In the genomic region with DNA sequence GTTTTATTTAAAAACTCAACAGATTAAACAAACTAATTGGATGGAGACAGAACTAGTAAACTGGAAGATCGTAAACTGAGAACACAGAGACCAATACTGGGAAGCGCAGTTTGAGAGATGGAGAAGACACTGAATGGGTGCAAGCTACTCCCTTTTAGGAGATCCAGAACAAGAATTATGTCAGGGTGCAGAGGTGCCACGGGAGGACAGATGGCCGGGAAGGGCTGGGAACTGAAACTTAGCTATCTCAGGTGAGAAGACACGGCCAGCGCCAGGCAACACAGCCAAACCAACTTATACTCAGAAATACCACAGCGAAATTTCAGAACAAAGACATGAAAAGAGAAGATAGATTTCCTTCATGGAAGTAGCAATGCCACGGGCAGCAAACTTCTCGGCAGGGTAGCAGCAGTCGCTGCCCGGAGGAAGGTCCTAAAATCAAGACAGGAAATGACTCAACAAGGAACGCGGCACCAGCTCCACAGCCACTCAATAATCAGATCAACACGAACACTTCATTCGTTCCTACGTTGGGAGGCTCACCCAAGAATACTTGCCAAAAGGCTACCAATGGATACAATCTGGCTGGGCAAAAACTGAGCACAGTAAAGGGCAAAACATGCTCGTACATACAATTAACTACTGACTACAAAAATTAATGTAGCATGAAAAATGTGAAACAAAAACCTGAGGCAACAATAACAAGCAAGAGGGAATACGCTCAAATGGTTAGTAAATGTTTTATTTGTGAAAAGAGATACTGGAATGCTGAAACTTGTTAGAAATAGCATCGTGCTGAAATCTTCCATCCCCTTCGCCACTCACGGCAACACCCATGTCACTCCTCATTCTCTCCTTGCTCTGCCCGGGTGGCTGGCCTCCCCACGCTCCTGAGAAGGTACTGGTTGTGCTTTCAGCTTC, we compare ENCODE assay signal across 8 cellular contexts. TPM values are rescaled to one million over a fixed set of nuclear protein-coding genes. Genes with fewer than 3 reads are reported as not detected.
DNase-seq lines count a peak whose midpoint lies in the region; TF ChIP-seq lines count a peak whose summit lies in the region.

No MANE protein-coding gene starts in this region.

- peaks cover 27% of the 10 kb centered on the region for H3K36me3 Mint-ChIP-seq in MCF 10A (ENCODE audit: insufficient read depth, unreplicated experiment)

- H3K9me3 Mint-ChIP-seq in MCF 10A (ENCODE audit: unreplicated experiment): no peaks in the 10 kb centered on the region

- H3K27ac ChIP-seq in OCI-LY1 (ENCODE audit: low read depth, low read length, poor library complexity, severe bottlenecking) (peak overlapping the region; percentile 26), muscle layer of colon (ENCODE audit: low read depth, low read length) (peak overlapping the region; percentile 29)

- TF ChIP-seq CTCF in OCI-LY1 (IDR thresholded peaks at IDR 0.05; ENCODE audit: low read length) (no peak), MCF 10A (IDR thresholded peaks at IDR 0.05; ENCODE audit: unreplicated experiment) (no peak)

- H3K9ac ChIP-seq in OCI-LY1 (ENCODE audit: low read length): peak overlapping the region; percentile 86
- H3K9ac ChIP-seq in muscle layer of colon (ENCODE audit: low read length): peak overlapping the region; percentile 6

- DNase-seq in activated CD4-positive, alpha-beta T cell treated with anti-CD3 and anti-CD28 coated beads for 48 hours: peak; percentile 54
- no peak for DNase-seq in activated CD4-positive, alpha-beta T cell treated with anti-CD3 and anti-CD28 coated beads, Interleukin-2, amount 50 U/mL, for 4 hours
- peak; percentile 71 for DNase-seq in MCF 10A (ENCODE audit: unreplicated experiment)
- no peak for DNase-seq in HK-2 (ENCODE audit: unreplicated experiment)
- no peak for DNase-seq in central memory CD4-positive, alpha-beta T cell
- DNase-seq in ecto neural progenitor cell (ENCODE audit: low spot score): no peak

- CTCF ChIA-PET in MCF 10A (lab: Yijun Ruan, JAX): interaction anchor here (0.6 to 2.0 kb wide), 3 partner anchors 19 to 363 kb away, joined by 3 to 8 read pairs (median 4); no protein-coding TSS in a partner anchor

- no peaks in the 10 kb centered on the region for H3K9me3 ChIP-seq in OCI-LY1 (ENCODE audit: low read length)
- H3K9me3 ChIP-seq in muscle layer of colon (ENCODE audit: low read length): no peaks in the 10 kb centered on the region

- peak overlapping the region; percentile 85 for H3K27ac Mint-ChIP-seq in MCF 10A (ENCODE audit: low read depth, unreplicated experiment)

- H3K36me3 ChIP-seq in OCI-LY1 (ENCODE audit: insufficient read depth, low read length): peaks cover 27% of the 10 kb centered on the region
- H3K36me3 ChIP-seq in muscle layer of colon (ENCODE audit: insufficient read depth, low read length): no peaks in the 10 kb centered on the region

- H4K20me1 ChIP-seq in OCI-LY1 (ENCODE audit: insufficient read depth, low read length): no peaks in the 10 kb centered on the region

- no peaks in the 10 kb centered on the region for H3F3A ChIP-seq in OCI-LY1 (ENCODE audit: insufficient read depth, low read length)

- peaks cover 20% of the 10 kb centered on the region for H3K4me1 Mint-ChIP-seq in MCF 10A (ENCODE audit: insufficient read depth, unreplicated experiment)

- no peaks in the 10 kb centered on the region for H3K27me3 ChIP-seq in OCI-LY1 (ENCODE audit: insufficient read depth, low read length)
- H3K27me3 ChIP-seq in muscle layer of colon (ENCODE audit: control insufficient read depth in 1 of 2, insufficient read depth in 2 of 2, low read length in 2 of 2): no peaks in the 10 kb centered on the region

- peak overlapping the region; percentile 80 for H3K4me2 ChIP-seq in OCI-LY1 (ENCODE audit: low read length)

- H3K4me3 ChIP-seq in OCI-LY1 (ENCODE audit: low read depth, low read length, poor library complexity, severe bottlenecking) (peak overlapping the region; percentile 81), muscle layer of colon (ENCODE audit: low read depth in 1 of 2, low read length in 2 of 2) (peak overlapping the region in 1 of 2 donors; percentile 92)

- H3K9me2 ChIP-seq in OCI-LY1 (ENCODE audit: low read depth, low read length): no peaks in the 10 kb centered on the region

- peaks cover 37% of the 10 kb centered on the region for H3K4me1 ChIP-seq in OCI-LY1 (ENCODE audit: insufficient read depth, low read length, severe bottlenecking)
- peaks cover 22% of the 10 kb centered on the region for H3K4me1 ChIP-seq in muscle layer of colon (ENCODE audit: insufficient read depth, low read length)

- BruUV-seq in MCF 10A (replicated peaks; lab: Mats Ljungman, UMichigan): no TSS peak

- POLR2A ChIA-PET in MCF 10A (lab: Yijun Ruan, JAX): interaction anchor here (0.6 to 3.9 kb wide), 3 partner anchors 10 to 554 kb away, joined by 3 to 31 read pairs (median 3); no protein-coding TSS in a partner anchor

- H2AFZ ChIP-seq in OCI-LY1 (ENCODE audit: low read length): no peak overlapping the region

- H3K79me2 ChIP-seq in OCI-LY1 (ENCODE audit: insufficient read depth, low read length): peaks cover 23% of the 10 kb centered on the region

- no peaks in the 10 kb centered on the region for H3K27me3 Mint-ChIP-seq in MCF 10A (ENCODE audit: insufficient read depth, unreplicated experiment)

- H3K4me3 Mint-ChIP-seq in MCF 10A (ENCODE audit: unreplicated experiment): peak overlapping the region; percentile 98

- intact Hi-C loops in MCF 10A (cut with micrococcal nuclease): no loop called here

RNA-seq across cellular contexts. Expression of a gene that starts 2.2 kb away (rescaled TPM):
- total RNA-seq in MCF 10A (2022): 9.1 and 10.4 TPM in 2 replicates

RNA-seq across cellular contexts. Expression of a gene that starts 22.1 kb away (rescaled TPM):
- total RNA-seq in MCF 10A (2022): 20.7 and 21.2 TPM in 2 replicates

Comparison
In these comparisons a context has a peak if more than half of its experiments do, and no peak if none do; other contexts are left out.
1. DNase-seq: peak in activated CD4-positive, alpha-beta T cell treated with anti-CD3 and anti-CD28 coated beads for 48 hours (single experiment) and MCF 10A (single experiment); none in activated CD4-positive, alpha-beta T cell treated with anti-CD3 and anti-CD28 coated beads, Interleukin-2, amount 50 U/mL, for 4 hours (0 of 2), HK-2 (single experiment), central memory CD4-positive, alpha-beta T cell (single experiment) and ecto neural progenitor cell (single experiment).